ENCODE assay signal across 1 cellular context in the genomic region with DNA sequence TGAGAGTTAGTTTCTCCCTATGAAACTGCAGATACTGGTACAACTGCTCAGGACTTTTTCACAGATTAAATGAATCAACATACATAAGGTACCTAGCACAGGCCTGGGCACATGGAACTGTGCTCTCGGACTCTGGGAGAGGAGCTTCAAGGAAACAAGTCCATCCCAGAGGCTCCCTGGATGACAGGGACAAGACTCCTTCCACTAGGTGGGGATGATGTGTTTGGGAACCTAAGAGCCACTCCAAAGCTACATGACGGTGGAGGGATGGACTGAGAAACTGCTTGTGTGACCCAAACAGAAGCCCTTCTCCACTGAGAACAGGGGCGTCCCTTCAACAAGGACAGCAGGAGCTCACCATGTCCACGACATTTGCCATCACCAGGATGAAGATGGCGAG.
TF ChIP-seq lines count a peak whose summit lies in the region.

No MANE protein-coding gene starts in this region.

TF ChIP-seq in IMR-90, 13 proteins besides CTCF, POLR2A, EP300 and RAD21 (continued from another document):
- no peak for TF ChIP-seq RCOR1 (IDR thresholded peaks at IDR 0.05; ENCODE audit: insufficient replicate concordance, low read length)
- TF ChIP-seq, protein P1, sequence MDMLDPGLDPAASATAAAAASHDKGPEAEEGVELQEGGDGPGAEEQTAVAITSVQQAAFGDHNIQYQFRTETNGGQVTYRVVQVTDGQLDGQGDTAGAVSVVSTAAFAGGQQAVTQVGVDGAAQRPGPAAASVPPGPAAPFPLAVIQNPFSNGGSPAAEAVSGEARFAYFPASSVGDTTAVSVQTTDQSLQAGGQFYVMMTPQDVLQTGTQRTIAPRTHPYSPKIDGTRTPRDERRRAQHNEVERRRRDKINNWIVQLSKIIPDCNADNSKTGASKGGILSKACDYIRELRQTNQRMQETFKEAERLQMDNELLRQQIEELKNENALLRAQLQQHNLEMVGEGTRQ (IDR thresholded peaks at IDR 0.05; ENCODE audit: low read depth, low read length), result no peak
- TF ChIP-seq, protein P2, sequence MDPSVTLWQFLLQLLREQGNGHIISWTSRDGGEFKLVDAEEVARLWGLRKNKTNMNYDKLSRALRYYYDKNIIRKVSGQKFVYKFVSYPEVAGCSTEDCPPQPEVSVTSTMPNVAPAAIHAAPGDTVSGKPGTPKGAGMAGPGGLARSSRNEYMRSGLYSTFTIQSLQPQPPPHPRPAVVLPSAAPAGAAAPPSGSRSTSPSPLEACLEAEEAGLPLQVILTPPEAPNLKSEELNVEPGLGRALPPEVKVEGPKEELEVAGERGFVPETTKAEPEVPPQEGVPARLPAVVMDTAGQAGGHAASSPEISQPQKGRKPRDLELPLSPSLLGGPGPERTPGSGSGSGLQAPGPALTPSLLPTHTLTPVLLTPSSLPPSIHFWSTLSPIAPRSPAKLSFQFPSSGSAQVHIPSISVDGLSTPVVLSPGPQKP (IDR thresholded peaks at IDR 0.05; ENCODE audit: borderline replicate concordance, low read depth, low read length), result no peak
